ENCODE assay signal across 8 cellular contexts in the genomic region with DNA sequence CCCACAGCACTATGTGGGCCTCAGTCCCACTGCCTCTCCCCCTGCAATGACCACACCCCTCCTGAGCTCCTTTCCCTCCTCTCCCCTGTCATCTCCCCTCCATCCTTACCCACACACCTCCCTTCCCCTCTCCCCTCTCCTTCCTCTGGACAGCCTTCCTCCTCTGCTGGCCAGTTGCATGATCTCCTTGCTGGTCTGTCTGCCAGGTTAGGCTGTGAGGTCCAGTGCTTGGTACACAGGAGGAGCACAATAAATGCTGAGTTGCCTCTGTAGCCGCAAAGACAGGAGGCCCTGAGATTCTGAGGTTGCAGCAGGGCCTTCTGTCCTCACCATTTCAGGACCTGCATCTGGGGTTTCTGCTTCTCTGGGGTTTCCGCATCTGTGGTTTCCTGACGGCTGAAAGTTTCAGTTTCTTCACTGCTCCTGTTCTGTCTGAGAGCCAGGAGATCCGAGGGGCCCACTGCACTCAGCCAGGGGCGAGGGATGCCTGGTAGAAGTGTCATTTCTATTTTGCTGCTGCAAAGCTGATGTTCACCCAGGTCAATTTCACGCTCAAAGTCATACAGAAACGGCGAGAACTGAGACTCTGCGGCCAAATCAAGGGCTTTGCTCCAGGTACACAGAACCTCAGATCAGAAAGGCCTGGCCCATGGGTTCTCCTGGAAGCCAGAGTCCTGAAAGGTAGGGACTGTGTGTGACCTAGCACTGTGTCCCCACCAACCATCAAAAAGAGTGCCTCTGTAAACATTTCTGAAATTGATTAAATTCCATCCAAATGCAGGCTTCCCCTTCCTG. TPM values are rescaled to one million over a fixed set of nuclear protein-coding genes. Genes with fewer than 3 reads are reported as not detected.
DNase-seq lines count a peak whose midpoint lies in the region; ATAC-seq and TF ChIP-seq lines count a peak whose summit lies in the region.

No MANE protein-coding gene starts in this region.

- H3K36me3 ChIP-seq in sigmoid colon = no peaks in the 10 kb centered on the region

- H3K27me3 ChIP-seq in sigmoid colon = no peaks in the 10 kb centered on the region

- CTCF ChIA-PET in activated CD4-positive, alpha-beta T cell treated with anti-CD3 and anti-CD28 coated beads for 36 hours (lab: Charles Lee) = interaction anchor here (0.6 to 2.6 kb wide), 5 partner anchors 8 to 359 kb away, joined by 3 to 11 read pairs (median 3); no protein-coding TSS in a partner anchor

- no peaks in the 10 kb centered on the region for H3K9me3 ChIP-seq in sigmoid colon

- DNase-seq in activated CD4-positive, alpha-beta T cell treated with anti-CD3 and anti-CD28 coated beads for 36 hours = peak; percentile 57
- no peak for DNase-seq in neural crest cell (ENCODE audit: low read depth, low spot score)
- no peak for DNase-seq in epidermal melanocyte (ENCODE audit: insufficient read length, low spot score)
- DNase-seq in NCI-H510A (lab: John Stamatoyannopoulos, UW) = no peak
- DNase-seq in NCI-H748 treated with DMSO at 0.1 percent for 48 hours (lab: John Stamatoyannopoulos, UW) = no peak
- no peak for DNase-seq in sigmoid colon

- H3K27me3 Mint-ChIP-seq in activated CD4-positive, alpha-beta T cell treated with anti-CD3 and anti-CD28 coated beads for 36 hours = no peaks in the 10 kb centered on the region
- no peaks in the 10 kb centered on the region for H3K27me3 Mint-ChIP-seq in neural crest cell (ENCODE audit: low read depth)

- 52 to 81% methylated on average over 9 of the region's 9 CpGs for WGBS in sigmoid colon, 2 donors

- POLR2A ChIA-PET in activated CD4-positive, alpha-beta T cell treated with anti-CD3 and anti-CD28 coated beads for 36 hours (lab: Charles Lee) = no interaction called here

- ATAC-seq in GM18907 (IDR thresholded peaks at IDR 0.05; ENCODE audit: unreplicated experiment) = peak; percentile 73
- peak; percentile 66 for ATAC-seq in HG03039 (IDR thresholded peaks at IDR 0.05; ENCODE audit: unreplicated experiment)
- ATAC-seq in activated CD4-positive, alpha-beta T cell treated with anti-CD3 and anti-CD28 coated beads for 36 hours = peak; percentile 87

- intact Hi-C loops in activated CD4-positive, alpha-beta T cell treated with anti-CD3 and anti-CD28 coated beads for 36 hours (cut with DNase I, micrococcal nuclease) = loop anchor here (10.0 kb wide), 2 partner anchors 184 to 304 kb away; no protein-coding TSS in a partner anchor
- intact Hi-C loops in sigmoid colon (cut with DNase I) = no loop called here

- no peak overlapping the region for H3K27ac ChIP-seq in sigmoid colon

- TF ChIP-seq EP300 in sigmoid colon (IDR thresholded peaks at IDR 0.05) = no peak

- TF ChIP-seq CTCF in neural crest cell (conservative IDR thresholded peaks at IDR 0.05) (no peak), sigmoid colon (IDR thresholded peaks at IDR 0.05) (no peak)

- no peaks in the 10 kb centered on the region for H3K4me1 ChIP-seq in sigmoid colon

- no peak for TF ChIP-seq POLR2A in sigmoid colon (IDR thresholded peaks at IDR 0.05)

- peak overlapping the region; percentile 51 for H3K27ac Mint-ChIP-seq in activated CD4-positive, alpha-beta T cell treated with anti-CD3 and anti-CD28 coated beads for 36 hours
- H3K27ac Mint-ChIP-seq in neural crest cell (ENCODE audit: unreplicated experiment) = peak overlapping the region; percentile 30

- H3K4me1 Mint-ChIP-seq in activated CD4-positive, alpha-beta T cell treated with anti-CD3 and anti-CD28 coated beads for 36 hours = peaks cover 24% of the 10 kb centered on the region
- H3K4me1 Mint-ChIP-seq in neural crest cell = peaks cover 10% of the 10 kb centered on the region

- peak overlapping the region; percentile 18 for H3K4me3 Mint-ChIP-seq in activated CD4-positive, alpha-beta T cell treated with anti-CD3 and anti-CD28 coated beads for 36 hours
- no peak overlapping the region for H3K4me3 Mint-ChIP-seq in neural crest cell

- H3K36me3 Mint-ChIP-seq in activated CD4-positive, alpha-beta T cell treated with anti-CD3 and anti-CD28 coated beads for 36 hours (ENCODE audit: low read depth) = no peaks in the 10 kb centered on the region
- no peaks in the 10 kb centered on the region for H3K36me3 Mint-ChIP-seq in neural crest cell (ENCODE audit: low read depth)

- no peak overlapping the region for H3K4me3 ChIP-seq in sigmoid colon

- no peaks in the 10 kb centered on the region for H3K9me3 Mint-ChIP-seq in activated CD4-positive, alpha-beta T cell treated with anti-CD3 and anti-CD28 coated beads for 36 hours (ENCODE audit: low read depth)
- H3K9me3 Mint-ChIP-seq in neural crest cell = no peaks in the 10 kb centered on the region

RNA-seq across cellular contexts. Expression of a gene that starts 4.6 kb away (rescaled TPM):
- total RNA-seq in activated CD4-positive, alpha-beta T cell treated with anti-CD3 and anti-CD28 coated beads for 36 hours = not detected
- not detected in 2 replicates for total RNA-seq in neural crest cell
- not detected for total RNA-seq in sigmoid colon
- polyA plus RNA-seq in sigmoid colon = under 1 TPM in 1 of 3 donors, not detected in 2; 0.16 TPM
